In the genomic region with DNA sequence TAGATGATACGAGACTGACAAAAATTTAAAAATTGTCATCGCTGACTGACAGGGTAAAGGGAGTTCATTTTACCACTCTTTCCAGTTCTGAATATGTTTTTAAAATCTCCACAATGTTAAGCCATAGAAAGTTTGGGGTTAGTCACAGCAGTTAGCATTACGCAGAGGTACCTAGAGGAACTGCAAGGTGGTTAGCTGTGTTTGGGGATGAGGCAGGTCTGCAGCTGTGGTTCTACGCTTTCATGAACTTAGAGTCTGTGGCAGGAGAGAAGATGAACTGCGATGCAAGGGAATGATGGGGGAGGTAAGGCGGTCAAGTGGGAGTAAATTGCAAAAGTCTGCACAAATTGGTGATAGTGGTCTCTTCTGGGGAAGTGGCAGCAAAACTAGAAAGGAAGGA, we compare ENCODE assay signal across 16 cellular contexts. TPM values are rescaled to one million over a fixed set of nuclear protein-coding genes. Genes with fewer than 3 reads are reported as not detected.
DNase-seq lines count a peak whose midpoint lies in the region; ATAC-seq, FAIRE-seq and TF ChIP-seq lines count a peak whose summit lies in the region.
"Had no signal": no experiment of that assay in that cellular context is flagged by ENCODE, and none has a peak within 500 bp of the region (broad histone marks: within the 10 kb centered on the region; RNA-seq: fewer than 3 reads in every experiment).

No MANE protein-coding gene starts in this region.

- no peak for TF ChIP-seq EP300 in H1 (IDR thresholded peaks at IDR 0.05; ENCODE audit: borderline replicate concordance in 1 of 2, low read depth in 2 of 2, low read length in 2 of 2)

- no peak overlapping the region for H2BK5ac ChIP-seq in H1 (ENCODE audit: low read depth, low read length)

- H4K8ac ChIP-seq in H1 (ENCODE audit: extremely low read depth, insufficient read depth, low read length), result no peak overlapping the region

- no peak overlapping the region for H2AK5ac ChIP-seq in H1 (ENCODE audit: low read depth, low read length)

- no peaks in the 10 kb centered on the region for H3K36me3 ChIP-seq in H1 (ENCODE audit: control insufficient read depth in 2 of 4, insufficient read depth in 4 of 4, low read length in 3 of 4)
- H3K36me3 ChIP-seq in CD8-positive, alpha-beta memory T cell (ENCODE audit: insufficient read depth, low read length), result no peaks in the 10 kb centered on the region
- H3K36me3 ChIP-seq: left lung, MG63, pancreas had no signal

- peaks cover 12 to 32% of the 10 kb centered on the region in 2 donors for H3K27me3 Mint-ChIP-seq in CD8-positive, alpha-beta memory T cell

- H4K91ac ChIP-seq in H1 (replicated peaks; ENCODE audit: insufficient read length, low read length), result no peak overlapping the region

- no peak overlapping the region for H2BK20ac ChIP-seq in H1 (ENCODE audit: low read length)

- H2BK12ac ChIP-seq in H1 (ENCODE audit: low read depth, low read length), result no peak overlapping the region

- H3K9me3 ChIP-seq in H1 (ENCODE audit: insufficient read depth in 2 of 2, low read depth in 1 of 2, low read length in 1 of 2), result no peaks in the 10 kb centered on the region
- H3K9me3 ChIP-seq in CD8-positive, alpha-beta memory T cell (ENCODE audit: low read length), result no peaks in the 10 kb centered on the region
- H3K9me3 ChIP-seq: MG63, pancreas had no signal

- H3K9ac ChIP-seq in H1 (replicated peaks in 1 of 4; ENCODE audit: extremely low read depth in 1 of 4, low read depth in 3 of 4, low read length in 3 of 4), result no peak overlapping the region

- no peak overlapping the region for H2BK15ac ChIP-seq in H1 (ENCODE audit: low read length)

- TF ChIP-seq CTCF in H1 (IDR thresholded peaks at IDR 0.05; ENCODE audit: control extremely low read depth in 1 of 3, insufficient read depth in 1 of 3, low read depth in 1 of 3, low read length in 3 of 3) (no peak), coronary artery (IDR thresholded peaks at IDR 0.05) (no peak)

- peak; percentile 93 for ATAC-seq in GM18505 (IDR thresholded peaks at IDR 0.05; ENCODE audit: unreplicated experiment)
- peak; percentile 99 for ATAC-seq in GM21423 (IDR thresholded peaks at IDR 0.05; ENCODE audit: unreplicated experiment)
- ATAC-seq in HG03159 (IDR thresholded peaks at IDR 0.05; ENCODE audit: unreplicated experiment), result peak; percentile 88
- ATAC-seq: left lung, pancreas had no signal

- H2BK120ac ChIP-seq in H1 (replicated peaks; ENCODE audit: low read depth, low read length), result no peak overlapping the region

- no peak overlapping the region for H3K4me3 ChIP-seq in H1 (ENCODE audit: extremely low read depth in 1 of 4, insufficient read depth in 2 of 4, low read depth in 3 of 4, low read length in 4 of 4)
- no peak overlapping the region for H3K4me3 ChIP-seq in coronary artery
- H3K4me3 ChIP-seq in CD8-positive, alpha-beta memory T cell (ENCODE audit: low read length), result no peak overlapping the region
- H3K4me3 ChIP-seq: left lung, MG63, pancreas had no signal

- no peak overlapping the region for H3K4ac ChIP-seq in H1 (replicated peaks; ENCODE audit: insufficient read length, low read depth, low read length)

- H3K4me3 Mint-ChIP-seq in CD8-positive, alpha-beta memory T cell, result no peak overlapping the region
- H3K4me3 Mint-ChIP-seq: CD4-positive, alpha-beta memory T cell had no signal

- TF ChIP-seq POLR2A in GM18505 (IDR thresholded peaks at IDR 0.05; ENCODE audit: borderline replicate concordance, extremely low read depth, insufficient read depth, insufficient read length), result no peak
- TF ChIP-seq POLR2A in H1 (IDR thresholded peaks at IDR 0.05; ENCODE audit: control extremely low read depth in 1 of 2, low read depth in 2 of 2, low read length in 2 of 2), result no peak

- H3K23ac ChIP-seq in H1 (ENCODE audit: insufficient read length), result no peak overlapping the region

- H3K27me3 ChIP-seq in H1 (replicated peaks in 1 of 4; ENCODE audit: control insufficient read depth in 3 of 4, extremely low read depth in 1 of 4, insufficient read depth in 3 of 4, low read length in 3 of 4), result no peaks in the 10 kb centered on the region
- no peaks in the 10 kb centered on the region for H3K27me3 ChIP-seq in CD8-positive, alpha-beta memory T cell (ENCODE audit: insufficient read depth, low read length, poor library complexity, severe bottlenecking)
- H3K27me3 ChIP-seq: left lung, MG63, pancreas had no signal

- no peaks in the 10 kb centered on the region for H4K20me1 ChIP-seq in H1 (replicated peaks in 1 of 2; ENCODE audit: control insufficient read depth in 1 of 2, insufficient read depth in 2 of 2, low read length in 2 of 2)

- no peak for FAIRE-seq in H1 (lab: Jason Lieb, UNC)
- FAIRE-seq: pancreas had no signal

- no peak overlapping the region for H3K27ac Mint-ChIP-seq in CD8-positive, alpha-beta memory T cell
- H3K27ac Mint-ChIP-seq: CD4-positive, alpha-beta memory T cell had no signal

- H3K36me3 Mint-ChIP-seq in CD8-positive, alpha-beta memory T cell, result no peaks in the 10 kb centered on the region
- H3K36me3 Mint-ChIP-seq: CD4-positive, alpha-beta memory T cell had no signal

- no peaks in the 10 kb centered on the region for H3K79me2 ChIP-seq in H1 (ENCODE audit: control insufficient read depth in 1 of 2, insufficient read depth in 2 of 2, low read length in 2 of 2)

- H2AFZ ChIP-seq in H1 (ENCODE audit: low read length), result peak overlapping the region; percentile 86

- no peaks in the 10 kb centered on the region for H3K4me1 Mint-ChIP-seq in CD8-positive, alpha-beta memory T cell
- H3K4me1 Mint-ChIP-seq: CD4-positive, alpha-beta memory T cell had no signal

- H3K4me2 ChIP-seq in H1 (ENCODE audit: insufficient read depth in 1 of 2, low read depth in 2 of 2, low read length in 2 of 2), result no peak overlapping the region

- no peaks in the 10 kb centered on the region for H3K79me1 ChIP-seq in H1 (ENCODE audit: low read depth, low read length)

- H4K5ac ChIP-seq in H1 (ENCODE audit: insufficient read length, low read depth, low read length), result no peak overlapping the region

- CTCF ChIA-PET in H1 (lab: Charles Lee; ENCODE audit: partially characterized antibody), result interaction anchor here (0.9 to 1.0 kb wide), 2 partner anchors 19 to 207 kb away, joined by 3 read pairs; no protein-coding TSS in a partner anchor
- CTCF ChIA-PET in CD8-positive, alpha-beta memory T cell (lab: Charles Lee), result no interaction called here

- POLR2A ChIA-PET in H1 (lab: Charles Lee; ENCODE audit: partially characterized antibody), result no interaction called here
- POLR2A ChIA-PET in CD8-positive, alpha-beta memory T cell (lab: Charles Lee), result no interaction called here

- no peak overlapping the region for H3K14ac ChIP-seq in H1 (ENCODE audit: insufficient read length)

- H3K56ac ChIP-seq in H1 (replicated peaks; ENCODE audit: insufficient read length, low read depth, low read length), result no peak overlapping the region

- 93% methylated on average over 6 of the region's 6 CpGs; no CpG with 5 or more reads in 1 of the 2 experiments for WGBS in H1 (ENCODE audit: extremely low coverage in 1 of 2, insufficient coverage in 1 of 2, insufficient read length in 1 of 2, insufficient replicate concordance in 2 of 2, low coverage in 1 of 2, low lambda C conversion rate in 2 of 2, missing lambda C conversion rate in 1 of 2), 2 experiments

- 0 out of 7 replicates have a peak, but pooled peaks cover 0 to 2% (median 0%) of the 10 kb centered on the region in 4 experiments for H3K4me1 ChIP-seq in H1 (replicated peaks in 1 of 4; ENCODE audit: control insufficient read depth in 3 of 4, insufficient read depth in 4 of 4, low read length in 3 of 4)
- H3K4me1 ChIP-seq in CD8-positive, alpha-beta memory T cell (ENCODE audit: insufficient read depth, low read length), result no peaks in the 10 kb centered on the region
- H3K4me1 ChIP-seq: left lung, pancreas had no signal

- peaks cover 0 to 5% (median 0%) of the 10 kb centered on the region in 5 donors for H3K9me3 Mint-ChIP-seq in CD8-positive, alpha-beta memory T cell

- H3K23me2 ChIP-seq in H1 (ENCODE audit: low read depth, low read length), result no peaks in the 10 kb centered on the region

- no peak overlapping the region for H3K18ac ChIP-seq in H1 (ENCODE audit: extremely low read depth, low read length)

- no peak overlapping the region for H3K27ac ChIP-seq in H1 (ENCODE audit: low read depth, low read length)
- peak overlapping the region in 1 of 2 donors; percentile 31 for H3K27ac ChIP-seq in coronary artery
- H3K27ac ChIP-seq in CD8-positive, alpha-beta memory T cell (ENCODE audit: low read depth, low read length), result no peak overlapping the region
- H3K27ac ChIP-seq: left lung, pancreas had no signal

- DNase-seq in H1 (ENCODE audit: low read depth in 1 of 2, low spot score in 2 of 2) (no peak), NCI-H82 (lab: John Stamatoyannopoulos, UW) (no peak), coronary artery (ENCODE audit: low spot score) (no peak), epidermal melanocyte (ENCODE audit: insufficient read length, low spot score) (no peak)
- no peak for DNase-seq in CD8-positive, alpha-beta memory T cell
- DNase-seq: activated CD4-positive, alpha-beta T cell treated with anti-CD3 and anti-CD28 coated beads, Interleukin-2, amount 50 U/mL, for 1 hour; activated naive CD4-positive, alpha-beta T cell treated with Interleukin-2 at 50 U/mL for 16 hours; CD4-positive, alpha-beta memory T cell; foreskin fibroblast; left lung; MG63; NCI-H69; pancreas had no signal

- TF ChIP-seq RAD21 in H1 (IDR thresholded peaks at IDR 0.05 in 1 of 2, conservative IDR thresholded peaks at IDR 0.05 in 1 of 2; ENCODE audit: low read depth in 2 of 2, low read length in 2 of 2), result no peak

TF ChIP-seq in H1, 55 proteins besides CTCF, POLR2A, EP300 and RAD21 (continues in another document):
- no peak for TF ChIP-seq NRF1 (IDR thresholded peaks at IDR 0.05; ENCODE audit: low read depth, low read length)
- no peak for TF ChIP-seq CEBPB (IDR thresholded peaks at IDR 0.05; ENCODE audit: low read depth, low read length)
- TF ChIP-seq KDM5A (IDR thresholded peaks at IDR 0.05; ENCODE audit: low read length), result no peak
- TF ChIP-seq RFX5 (IDR thresholded peaks at IDR 0.05; ENCODE audit: borderline replicate concordance, low read depth, low read length), result no peak
- TF ChIP-seq HDAC2 (IDR thresholded peaks at IDR 0.05; ENCODE audit: borderline replicate concordance in 1 of 2, low read depth in 2 of 2, low read length in 2 of 2), result no peak
- no peak for TF ChIP-seq CBX5 (IDR thresholded peaks at IDR 0.05; ENCODE audit: low read depth, low read length)
- TF ChIP-seq JUND (IDR thresholded peaks at IDR 0.05; ENCODE audit: low read length), result no peak

RNA-seq across cellular contexts. Expression of a gene that starts 38.8 kb away (rescaled TPM):
- total RNA-seq in H1 (2021; fragmentation: NEBNext Ultra II Directional; extraction: Animal tissue kit (Norgen Biotek cat#: 25700)), result 54.4 and 61.2 TPM in 2 replicates
- 11.8 and 51.0 TPM in 2 replicates for polyA plus RNA-seq in H1 (2011; rRNA removed)
- 33.9 TPM for polyA plus RNA-seq in H1 (2011; cell fraction: cytosol; rRNA removed)
- polyA plus RNA-seq in H1 (2011; cell fraction: nucleus; rRNA removed), result 18.4 TPM
- 48.8 to 87.2 TPM (median 51.4 TPM) in 4 replicates for polyA plus RNA-seq in H1 (2012, experiment 1 of 2)
- polyA plus RNA-seq in H1 (2012, experiment 2 of 2), result 3.8 TPM
- polyA plus RNA-seq in H1 (2013, experiment 1 of 2), result 41.1 TPM
- 44.2 TPM for polyA plus RNA-seq in H1 (2013, experiment 2 of 2)
- 39.7 and 51.7 TPM in 2 replicates for polyA minus RNA-seq in H1 (2011; rRNA and poly(A)+ RNA removed)
- 50.5 TPM for polyA minus RNA-seq in H1 (2011; cell fraction: cytosol; rRNA and poly(A)+ RNA removed)
- 51.2 TPM for polyA minus RNA-seq in H1 (2011; cell fraction: nucleus; rRNA and poly(A)+ RNA removed)
- 10 to 100 TPM; 40.0 to 42.7 TPM for total RNA-seq in CD8-positive, alpha-beta memory T cell
- polyA plus RNA-seq in CD8-positive, alpha-beta memory T cell, result 62.7 TPM
